ENCODE assay signal across 16 cellular contexts in genomic region chr22:45216133-45217003, GRCh38. TPM values are rescaled to one million over a fixed set of nuclear protein-coding genes. Genes with fewer than 3 reads are reported as not detected.
DNase-seq lines count a peak whose midpoint lies in the region; ATAC-seq, FAIRE-seq and TF ChIP-seq lines count a peak whose summit lies in the region.
"Had no signal": no experiment of that assay in that cellular context is flagged by ENCODE, and none has a peak within 500 bp of the region (broad histone marks: within the 10 kb centered on the region; RNA-seq: fewer than 3 reads in every experiment).

No MANE protein-coding gene starts in this region.

- no peaks in the 10 kb centered on the region for H3K27me3 ChIP-seq in HepG2 (ENCODE audit: control insufficient read depth in 1 of 2, insufficient read depth in 2 of 2, low read length in 2 of 2)

- H2AFZ ChIP-seq in HepG2 (ENCODE audit: low read length) = no peak overlapping the region

- no peak overlapping the region for H3K9ac ChIP-seq in HepG2 (ENCODE audit: insufficient read depth, low read depth, low read length)

- H3K4me1 ChIP-seq in HepG2 (ENCODE audit: insufficient read depth, low read length) = peaks cover 16% of the 10 kb centered on the region; the same call in 1 of the 2 replicates

- CTCF ChIA-PET in HepG2 (lab: Yijun Ruan, JAX; ENCODE audit: low intra/inter-chr PET ratio, low total read pairs) = no interaction called here

- 72% methylated on average over 21 of the region's 22 CpGs for WGBS in HepG2 (ENCODE audit: low lambda C conversion rate)

- no peak for TF ChIP-seq CTCF in HepG2 (CRISPR knock-in tag; IDR thresholded peaks at IDR 0.05)

- TF ChIP-seq EP300 in HepG2 (IDR thresholded peaks at IDR 0.05; ENCODE audit: low read depth in 2 of 2, low read length in 2 of 2) (no peak), HepG2 (CRISPR knock-in tag; IDR thresholded peaks at IDR 0.05; ENCODE audit: borderline replicate concordance) (no peak)

- FAIRE-seq in HepG2 (lab: Jason Lieb, UNC) = no peak
- FAIRE-seq: A204.1 had no signal

- H3K79me2 ChIP-seq in HepG2 (ENCODE audit: insufficient read depth, low read length) = peaks cover 21% of the 10 kb centered on the region

- DNase-seq in left ventricle myocardium superior = peak; percentile 21
- DNase-seq in left cardiac atrium = no peak
- DNase-seq in dermis blood vessel endothelial cell = peak; percentile 17
- DNase-seq in HepG2 (ENCODE audit: low spot score) = no peak
- no peak for DNase-seq in HUDEP-2 (lab: John Stamatoyannopoulos, UW; ENCODE audit: unreplicated experiment in 76 of 76)
- DNase-seq in G401 (ENCODE audit: low spot score) = no peak
- DNase-seq in activated CD4-positive, alpha-beta T cell treated with anti-CD3 and anti-CD28 coated beads, Interleukin-2, amount 50 U/mL, for 4 hours = no peak
- DNase-seq: activated CD4-positive, alpha-beta memory T cell treated with anti-CD3 and anti-CD28 coated beads for 36 hours; activated naive CD4-positive, alpha-beta T cell treated with anti-CD3 and anti-CD28 coated beads for 36 hours; effector CD4-positive, alpha-beta T cell; NCI-H2081 treated with DMSO at 0.1 percent for 48 hours; T-helper 1 cell had no signal

- no peak for TF ChIP-seq POLR2A in HepG2 (IDR thresholded peaks at IDR 0.05; ENCODE audit: insufficient read depth in 1 of 2, low read depth in 2 of 2, low read length in 2 of 2)

- peak overlapping the region; percentile 21 for H3K4me2 ChIP-seq in HepG2 (ENCODE audit: low read depth, low read length)

- BruUV-seq in HepG2 (replicated peaks; lab: Mats Ljungman, UMichigan) = no TSS peak

- H3K27ac ChIP-seq in HepG2 (ENCODE audit: extremely low read length, insufficient read depth, low read length) = no peak overlapping the region
- H3K27ac ChIP-seq: thoracic aorta had no signal

- H3K4me3 ChIP-seq in HepG2 (replicated peaks in 1 of 3; ENCODE audit: insufficient read depth in 1 of 3, low read depth in 2 of 3, low read length in 3 of 3) = no peak overlapping the region
- H3K4me3 ChIP-seq: thoracic aorta had no signal

- no peaks in the 10 kb centered on the region for H3K9me3 ChIP-seq in HepG2 (ENCODE audit: low read length)
- H3K9me3 ChIP-seq: thoracic aorta had no signal

- peaks cover 2 to 3% of the 10 kb centered on the region in 2 experiments; a peak in 2 of 5 replicates for H3K36me3 ChIP-seq in HepG2 (replicated peaks in 1 of 2; ENCODE audit: control insufficient read depth in 1 of 2, insufficient read depth in 2 of 2, low read length in 2 of 2)
- H3K36me3 ChIP-seq: thoracic aorta had no signal

- TF ChIP-seq RAD21 in HepG2 (CRISPR knock-in tag; IDR thresholded peaks at IDR 0.05) = no peak

- H4K20me1 ChIP-seq in HepG2 (ENCODE audit: insufficient read depth, low read length) = peaks cover 13% of the 10 kb centered on the region; the same call in 1 of the 2 replicates

- POLR2A ChIA-PET in HepG2 (lab: Yijun Ruan, JAX) = interaction anchor here (1.3 kb wide), 1 partner anchor 30 kb away, joined by 3 read pairs; no protein-coding TSS in a partner anchor

- no peak for ATAC-seq in left ventricle myocardium superior
- no peak for ATAC-seq in left cardiac atrium
- peak; percentile 24; the same call in 2 of the 3 replicates for ATAC-seq in HepG2
- no peak for ATAC-seq in GM21360 (IDR thresholded peaks at IDR 0.05; ENCODE audit: unreplicated experiment)
- ATAC-seq: right cardiac atrium had no signal

- in situ Hi-C loops in HepG2 (cut with HindIII; ENCODE audit: extremely low pct_ligation_motif_present, low pct_unique_long_range_greater_than_20kb) = no loop called here
- in situ Hi-C loops in G401 (cut with HindIII; ENCODE audit: low sequenced_read_pairs) = no loop called here

- intact Hi-C loops in left ventricle myocardium superior (cut with micrococcal nuclease) = no loop called here
- intact Hi-C loops in left cardiac atrium (cut with DNase I) = no loop called here
- intact Hi-C loops in HepG2 (cut with micrococcal nuclease; ENCODE audit: unreplicated experiment) = loop anchor here (5.0 kb wide), 1 partner anchor 46 kb away; no protein-coding TSS in a partner anchor

TF ChIP-seq in HepG2, 621 proteins besides CTCF, POLR2A, EP300 and RAD21 (continues in another document):
- no peak for TF ChIP-seq ZNF792 (CRISPR knock-in tag; IDR thresholded peaks at IDR 0.05)

RNA-seq across cellular contexts. Expression of gene KIAA0930, which starts 24.3 kb away (rescaled TPM):
- total RNA-seq in left ventricle myocardium superior = 24.1 TPM
- 10 to 100 TPM; 25.8 to 38.5 TPM for total RNA-seq in left cardiac atrium
- total RNA-seq in dermis blood vessel endothelial cell = 73.9 and 81.8 TPM in 2 replicates
- 25.5 and 27.0 TPM in 2 replicates for total RNA-seq in HepG2 (2016; rRNA removed; fragmentation: Illumina TruSeq; extraction: Trizol)
- total RNA-seq in HepG2 (2016; cell fraction: cytosol; rRNA removed; fragmentation: Illumina TruSeq; extraction: Trizol; ENCODE audit: low read depth) = 8.5 and 8.8 TPM in 2 replicates
- 20.2 and 27.2 TPM in 2 replicates for total RNA-seq in HepG2 (2016; cell fraction: insoluble cytoplasmic fraction; rRNA removed; fragmentation: Illumina TruSeq; extraction: Trizol)
- total RNA-seq in HepG2 (2016; cell fraction: membrane; rRNA removed; fragmentation: Illumina TruSeq; extraction: Trizol) = 26.6 and 27.7 TPM in 2 replicates
- total RNA-seq in HepG2 (2016; cell fraction: nucleus; rRNA removed; fragmentation: Illumina TruSeq; extraction: Trizol) = 13.4 and 15.4 TPM in 2 replicates
- polyA plus RNA-seq in HepG2 (2011; rRNA removed) = 38.2 and 46.3 TPM in 2 replicates
- polyA plus RNA-seq in HepG2 (2011; cell fraction: cytosol; rRNA removed) = 39.3 and 40.1 TPM in 2 replicates
- polyA plus RNA-seq in HepG2 (2011; cell fraction: nucleus; rRNA removed) = 32.6 and 39.0 TPM in 2 replicates
- polyA plus RNA-seq in HepG2 (2012) = 24.1 and 35.1 TPM in 2 replicates
- polyA plus RNA-seq in HepG2 (2016; cell fraction: cytosol; fragmentation: Illumina TruSeq; extraction: Trizol; ENCODE audit: low read depth) = 14.2 and 17.6 TPM in 2 replicates
- 26.4 and 31.5 TPM in 2 replicates for polyA plus RNA-seq in HepG2 (2016; cell fraction: insoluble cytoplasmic fraction; fragmentation: Illumina TruSeq; extraction: Trizol; ENCODE audit: low read depth)
- polyA plus RNA-seq in HepG2 (2016; cell fraction: membrane; fragmentation: Illumina TruSeq; extraction: Trizol; ENCODE audit: low read depth) = 30.2 and 31.7 TPM in 2 replicates
- polyA plus RNA-seq in HepG2 (2016; cell fraction: nucleus; fragmentation: Illumina TruSeq; extraction: Trizol; ENCODE audit: insufficient read depth, low read depth) = 28.9 and 29.2 TPM in 2 replicates
- polyA minus RNA-seq in HepG2 (2011; rRNA and poly(A)+ RNA removed; ENCODE audit: low replicate concordance) = 40.1 and 54.5 TPM in 2 replicates
- polyA minus RNA-seq in HepG2 (2011; cell fraction: cytosol; rRNA and poly(A)+ RNA removed) = 21.4 and 26.1 TPM in 2 replicates
- 4.8 and 8.6 TPM in 2 replicates for polyA minus RNA-seq in HepG2 (2011; cell fraction: nucleus; rRNA and poly(A)+ RNA removed)
- total RNA-seq in G401 (2014; rRNA removed; shearing (Covaris generic)) = 32.8 and 71.4 TPM in 2 replicates

RNA-seq across cellular contexts. Expression of gene NUP50, which starts 52.6 kb away (rescaled TPM):
- total RNA-seq in left ventricle myocardium superior (16.2 TPM), left cardiac atrium (10 to 100 TPM; 21.9 to 25.0 TPM), dermis blood vessel endothelial cell (68.6 and 85.5 TPM in 2 replicates), HepG2 (2016; rRNA removed; fragmentation: Illumina TruSeq; extraction: Trizol) (52.4 and 71.0 TPM in 2 replicates)
- 15.6 and 19.1 TPM in 2 replicates for total RNA-seq in HepG2 (2016; cell fraction: cytosol; rRNA removed; fragmentation: Illumina TruSeq; extraction: Trizol; ENCODE audit: low read depth)
- total RNA-seq in HepG2 (2016; cell fraction: insoluble cytoplasmic fraction; rRNA removed; fragmentation: Illumina TruSeq; extraction: Trizol) = 52.9 and 65.9 TPM in 2 replicates
- 34.7 and 35.1 TPM in 2 replicates for total RNA-seq in HepG2 (2016; cell fraction: membrane; rRNA removed; fragmentation: Illumina TruSeq; extraction: Trizol)
- total RNA-seq in HepG2 (2016; cell fraction: nucleus; rRNA removed; fragmentation: Illumina TruSeq; extraction: Trizol) = 39.0 and 40.8 TPM in 2 replicates
- polyA plus RNA-seq in HepG2 (2011; rRNA removed) = 14.1 and 14.2 TPM in 2 replicates
- 10.3 and 10.4 TPM in 2 replicates for polyA plus RNA-seq in HepG2 (2011; cell fraction: cytosol; rRNA removed)
- 8.3 and 10.9 TPM in 2 replicates for polyA plus RNA-seq in HepG2 (2011; cell fraction: nucleus; rRNA removed)
- 22.4 and 26.0 TPM in 2 replicates for polyA plus RNA-seq in HepG2 (2012)
- polyA plus RNA-seq in HepG2 (2016; cell fraction: cytosol; fragmentation: Illumina TruSeq; extraction: Trizol; ENCODE audit: low read depth) = 3.4 and 4.5 TPM in 2 replicates
- polyA plus RNA-seq in HepG2 (2016; cell fraction: insoluble cytoplasmic fraction; fragmentation: Illumina TruSeq; extraction: Trizol; ENCODE audit: low read depth) = 52.8 and 53.9 TPM in 2 replicates
- 12.1 and 15.0 TPM in 2 replicates for polyA plus RNA-seq in HepG2 (2016; cell fraction: membrane; fragmentation: Illumina TruSeq; extraction: Trizol; ENCODE audit: low read depth)
- 51.2 and 53.1 TPM in 2 replicates for polyA plus RNA-seq in HepG2 (2016; cell fraction: nucleus; fragmentation: Illumina TruSeq; extraction: Trizol; ENCODE audit: insufficient read depth, low read depth)
- 34.7 and 47.0 TPM in 2 replicates for polyA minus RNA-seq in HepG2 (2011; rRNA and poly(A)+ RNA removed; ENCODE audit: low replicate concordance)
- polyA minus RNA-seq in HepG2 (2011; cell fraction: cytosol; rRNA and poly(A)+ RNA removed) = 14.3 and 15.1 TPM in 2 replicates
- 29.2 and 29.4 TPM in 2 replicates for polyA minus RNA-seq in HepG2 (2011; cell fraction: nucleus; rRNA and poly(A)+ RNA removed)
- 46.0 and 51.9 TPM in 2 replicates for total RNA-seq in G401 (2014; rRNA removed; shearing (Covaris generic))

Comparison
In these comparisons a context has a peak if more than half of its experiments do, and no peak if none do; other contexts are left out.
1. DNase-seq: peak in left ventricle myocardium superior (single experiment) and dermis blood vessel endothelial cell (single experiment); none in left cardiac atrium (single experiment), HepG2 (single experiment), HUDEP-2 (0 of 76), G401 (single experiment) and activated CD4-positive, alpha-beta T cell treated with anti-CD3 and anti-CD28 coated beads, Interleukin-2, amount 50 U/mL, for 4 hours (0 of 2).